In genomic region chr10:91880310-91880709, GRCh38 we compare ENCODE assay signal across 13 cellular contexts. TPM values are rescaled to one million over a fixed set of nuclear protein-coding genes. Genes with fewer than 3 reads are reported as not detected.
A peak's percentile ranks its signal among the peaks of the same experiment; 100 is the strongest.
DNase-seq lines count a peak whose midpoint lies in the region; ATAC-seq and TF ChIP-seq lines count a peak whose summit lies in the region.
"Had no signal": no experiment of that assay in that cellular context is flagged by ENCODE, and none has a peak within 500 bp of the region (broad histone marks: within the 10 kb centered on the region; RNA-seq: fewer than 3 reads in every experiment).

No MANE protein-coding gene starts in this region.

- intact Hi-C loops in Panc1 (cut with micrococcal nuclease; ENCODE audit: unreplicated experiment): no loop called here
- intact Hi-C loops in naive thymus-derived CD4-positive, alpha-beta T cell (cut with micrococcal nuclease): no loop called here

- ATAC-seq in Panc1: 0 out of 2 replicates have a peak, but pooled peaks have one; percentile 35
- ATAC-seq in esophagus mucosa: peak; percentile 98
- ATAC-seq in GM18907 (IDR thresholded peaks at IDR 0.05; ENCODE audit: unreplicated experiment): no peak
- ATAC-seq in naive thymus-derived CD4-positive, alpha-beta T cell: no peak

- no peaks in the 10 kb centered on the region for H3K4me1 Mint-ChIP-seq in naive thymus-derived CD4-positive, alpha-beta T cell
- H3K4me1 Mint-ChIP-seq: activated B cell treated with CpG ODN at 0.5 μM for 24 hours had no signal

- no peaks in the 10 kb centered on the region for H3K79me2 ChIP-seq in GM23248 (ENCODE audit: insufficient read depth)
- no peaks in the 10 kb centered on the region for H3K79me2 ChIP-seq in osteoblast (ENCODE audit: insufficient read depth, low read length)

- BruUV-seq in Panc1 (replicated peaks; lab: Mats Ljungman, UMichigan): no TSS peak

- H3K4me1 ChIP-seq in GM23248 (ENCODE audit: insufficient read depth) (no peaks in the 10 kb centered on the region), Panc1 (ENCODE audit: control insufficient read depth, insufficient read depth, low read length) (peaks cover 15% of the 10 kb centered on the region; the same call in 1 of the 2 replicates), osteoblast (ENCODE audit: insufficient read depth, low read length) (peaks cover 13% of the 10 kb centered on the region)
- H3K4me1 ChIP-seq in naive thymus-derived CD4-positive, alpha-beta T cell (ENCODE audit: control insufficient read depth in 2 of 2, insufficient read depth in 2 of 2, low read length in 2 of 2): no peaks in the 10 kb centered on the region

- no peaks in the 10 kb centered on the region for H3K9me2 ChIP-seq in GM23248 (ENCODE audit: insufficient read depth)

- no peaks in the 10 kb centered on the region for H4K20me1 ChIP-seq in GM23248 (ENCODE audit: insufficient read depth)
- H4K20me1 ChIP-seq in osteoblast (ENCODE audit: insufficient read depth, low read length): no peaks in the 10 kb centered on the region

- POLR2A ChIA-PET in Panc1 (lab: Charles Lee): no interaction called here
- POLR2A ChIA-PET in naive thymus-derived CD4-positive, alpha-beta T cell (lab: Charles Lee): interaction anchor here (0.6 to 0.9 kb wide), 2 partner anchors 11 to 22 kb away, joined by 3 read pairs; no protein-coding TSS in a partner anchor

- H3F3A ChIP-seq in GM23248 (ENCODE audit: insufficient read depth): no peaks in the 10 kb centered on the region

- no peak overlapping the region for H3K27ac Mint-ChIP-seq in naive thymus-derived CD4-positive, alpha-beta T cell
- H3K27ac Mint-ChIP-seq: activated B cell treated with CpG ODN at 0.5 μM for 24 hours had no signal

- peak; percentile 14 for DNase-seq in GM23248
- no peak for DNase-seq in Panc1 (ENCODE audit: low read depth, low spot score)
- no peak for DNase-seq in osteoblast (ENCODE audit: insufficient read length, low spot score, missing footprints)
- no peak for DNase-seq in HCEC 1CT
- DNase-seq in naive thymus-derived CD4-positive, alpha-beta T cell: no peak
- DNase-seq in activated CD4-positive, CD25-positive, alpha-beta regulatory T cell treated with anti-CD3 and anti-CD28 coated beads, Interleukin-2, amount 50 U/mL, for 72 hours: no peak
- DNase-seq: activated B cell treated with CpG ODN at 0.5 μM for 24 hours; activated effector memory CD4-positive, alpha-beta T cell treated with Interleukin-2 at 50 U/mL for 16 hours; MV-4-11; occipital lobe had no signal

- CTCF ChIA-PET in Panc1 (lab: Charles Lee): no interaction called here
- CTCF ChIA-PET in naive thymus-derived CD4-positive, alpha-beta T cell (lab: Charles Lee): no interaction called here

- TF ChIP-seq CTCF in Panc1 (IDR thresholded peaks at IDR 0.05) (no peak), osteoblast (IDR thresholded peaks at IDR 0.05; ENCODE audit: extremely low read depth, low read depth, low read length) (no peak)

- H3K4me2 ChIP-seq in GM23248 (ENCODE audit: unreplicated experiment) (no peak overlapping the region), osteoblast (ENCODE audit: insufficient read depth, low read length) (no peak overlapping the region)

- H3K27me3 ChIP-seq in GM23248 (replicated peaks; ENCODE audit: insufficient read depth) (no peaks in the 10 kb centered on the region), Panc1 (ENCODE audit: control insufficient read depth, insufficient read depth, low read length) (no peaks in the 10 kb centered on the region), osteoblast (ENCODE audit: insufficient read depth, low read length) (no peaks in the 10 kb centered on the region)
- no peaks in the 10 kb centered on the region for H3K27me3 ChIP-seq in naive thymus-derived CD4-positive, alpha-beta T cell (ENCODE audit: control insufficient read depth in 2 of 2, insufficient read depth in 2 of 2, low read length in 2 of 2)
- H3K27me3 ChIP-seq: thyroid gland had no signal

- in situ Hi-C loops in GM23248 (cut with MboI): no loop called here
- in situ Hi-C loops in Panc1 (cut with HindIII; ENCODE audit: low pct_unique_long_range_greater_than_20kb, low sequenced_read_pairs): no loop called here

- H2AFZ ChIP-seq in GM23248: peak overlapping the region; percentile 35; the same call in 1 of the 2 replicates
- peak overlapping the region; percentile 1 for H2AFZ ChIP-seq in osteoblast (ENCODE audit: low read length)

- WGBS in GM23248 (ENCODE audit: low coverage in 1 of 2, low lambda C conversion rate in 2 of 2, missing lambda C conversion rate in 2 of 2), 2 experiments: 15 to 19% methylated on average over 3 of the region's 3 CpGs

- no peak overlapping the region for H3K9ac ChIP-seq in GM23248

- peaks cover 0 to 23% (median 0%) of the 10 kb centered on the region in 5 donors for H3K27me3 Mint-ChIP-seq in naive thymus-derived CD4-positive, alpha-beta T cell
- H3K27me3 Mint-ChIP-seq: activated B cell treated with CpG ODN at 0.5 μM for 24 hours had no signal

- H3K9me3 Mint-ChIP-seq in naive thymus-derived CD4-positive, alpha-beta T cell: peaks cover 0 to 7% (median 2%) of the 10 kb centered on the region in 11 donors

- no peak overlapping the region for H3K4me3 Mint-ChIP-seq in naive thymus-derived CD4-positive, alpha-beta T cell
- H3K4me3 Mint-ChIP-seq: activated B cell treated with CpG ODN at 0.5 μM for 24 hours had no signal

- H3K27ac ChIP-seq in GM23248 (no peak overlapping the region), Panc1 (ENCODE audit: low read length) (no peak overlapping the region; the same call in 1 of the 2 replicates), osteoblast (ENCODE audit: low read depth, low read length) (no peak overlapping the region)
- H3K27ac ChIP-seq in naive thymus-derived CD4-positive, alpha-beta T cell (ENCODE audit: low read depth, low read length): no peak overlapping the region
- H3K27ac ChIP-seq: thyroid gland had no signal

- H3K4me3 ChIP-seq in GM23248 (no peak overlapping the region), Panc1 (ENCODE audit: low read depth in 2 of 2, low read length in 2 of 2) (no peak overlapping the region), osteoblast (ENCODE audit: insufficient read depth, low read length) (no peak overlapping the region)
- H3K4me3 ChIP-seq in naive thymus-derived CD4-positive, alpha-beta T cell (ENCODE audit: low read length): no peak overlapping the region
- H3K4me3 ChIP-seq: thyroid gland had no signal

- peaks cover 0 to 4% (median 0%) of the 10 kb centered on the region in 5 donors for H3K36me3 Mint-ChIP-seq in naive thymus-derived CD4-positive, alpha-beta T cell

- H3K9me3 ChIP-seq in GM23248 (ENCODE audit: low read depth) (no peaks in the 10 kb centered on the region), Panc1 (ENCODE audit: control insufficient read depth, insufficient read depth, low read depth, low read length) (no peaks in the 10 kb centered on the region), osteoblast (ENCODE audit: low read depth, low read length) (no peaks in the 10 kb centered on the region)
- H3K9me3 ChIP-seq in naive thymus-derived CD4-positive, alpha-beta T cell (ENCODE audit: control insufficient read depth in 2 of 3, low read length in 3 of 3): no peaks in the 10 kb centered on the region
- H3K9me3 ChIP-seq: thyroid gland had no signal

- H3K36me3 ChIP-seq in GM23248 (ENCODE audit: low read depth) (no peaks in the 10 kb centered on the region), Panc1 (ENCODE audit: control insufficient read depth, insufficient read depth, low read length) (no peaks in the 10 kb centered on the region), osteoblast (ENCODE audit: insufficient read depth, low read length) (no peaks in the 10 kb centered on the region)
- no peaks in the 10 kb centered on the region for H3K36me3 ChIP-seq in naive thymus-derived CD4-positive, alpha-beta T cell (ENCODE audit: control insufficient read depth in 2 of 3, insufficient read depth in 3 of 3, low read length in 3 of 3)
- H3K36me3 ChIP-seq: thyroid gland had no signal

RNA-seq across cellular contexts. Expression of gene FGFBP3, which starts 29.0 kb away (rescaled TPM):
- 0.13 and 0.32 TPM in 2 replicates for total RNA-seq in GM23248 (2014; rRNA removed; shearing (Covaris generic))
- polyA plus RNA-seq in GM23248 (2016; fragmentation: Nextera tagmentation; extraction: Ambion mirVana): 0.61 and 0.72 TPM in 2 replicates
- total RNA-seq in Panc1 (2021; ENCODE audit: unreplicated experiment): 1.5 TPM
- 2.0 TPM for polyA plus RNA-seq in Panc1 (2012; ENCODE audit: insufficient read length)
- 0.56 TPM for total RNA-seq in esophagus mucosa
- 0.72 and 1.2 TPM in 2 replicates for total RNA-seq in osteoblast
- total RNA-seq in naive thymus-derived CD4-positive, alpha-beta T cell: 1 to 10 TPM; 1.1 to 7.7 (median 2.1) TPM
- 1 to 10 TPM; 1.8 to 2.5 TPM for polyA plus RNA-seq in naive thymus-derived CD4-positive, alpha-beta T cell

RNA-seq across cellular contexts. Expression of gene BTAF1, which starts 43.3 kb away (rescaled TPM):
- total RNA-seq in GM23248 (2014; rRNA removed; shearing (Covaris generic)): 29.2 and 38.4 TPM in 2 replicates
- 14.6 and 17.0 TPM in 2 replicates for polyA plus RNA-seq in GM23248 (2016; fragmentation: Nextera tagmentation; extraction: Ambion mirVana)
- 33.8 TPM for total RNA-seq in Panc1 (2021; ENCODE audit: unreplicated experiment)
- polyA plus RNA-seq in Panc1 (2012; ENCODE audit: insufficient read length): 10.1 TPM
- 18.0 TPM for total RNA-seq in esophagus mucosa
- 47.4 and 51.0 TPM in 2 replicates for total RNA-seq in osteoblast
- 10 to 100 TPM; 55.7 to 84.8 (median 78.5) TPM for total RNA-seq in naive thymus-derived CD4-positive, alpha-beta T cell
- 10 to 100 TPM in 1 of 2 donors, 1 to 10 TPM in 1; 6.9 to 11.9 TPM for polyA plus RNA-seq in naive thymus-derived CD4-positive, alpha-beta T cell

Comparison
In these comparisons a context has a peak if more than half of its experiments do, and no peak if none do; other contexts are left out.
1. ATAC-seq: peak in Panc1 (single experiment) and esophagus mucosa (single experiment); none in GM18907 (single experiment) and naive thymus-derived CD4-positive, alpha-beta T cell (single experiment).